Comparison of ENCODE assay signal across 7 cellular contexts in genomic region chr22:24952837-24953293, GRCh38. TPM values are rescaled to one million over a fixed set of nuclear protein-coding genes. Genes with fewer than 3 reads are reported as not detected.
DNase-seq lines count a peak whose midpoint lies in the region; ATAC-seq lines count a peak whose summit lies in the region.

No MANE protein-coding gene starts in this region.

- ATAC-seq in GM19463 (IDR thresholded peaks at IDR 0.05; ENCODE audit: unreplicated experiment): no peak

- peak; percentile 82 for DNase-seq in GM03348 (ENCODE audit: low spot score)
- peak; percentile 61 for DNase-seq in LoVo (ENCODE audit: low spot score)
- DNase-seq in hepatic stellate cell (ENCODE audit: low spot score): peak; percentile 63
- DNase-seq in pulmonary artery endothelial cell (ENCODE audit: low read depth, low spot score): peak; percentile 65
- DNase-seq in amniotic stem cell (lab: John Stamatoyannopoulos, UW): no peak

- H3K27ac ChIP-seq in angular gyrus (ENCODE audit: low read depth, low read length): peak overlapping the region; percentile 37

RNA-seq across cellular contexts. Expression of gene KIAA1671, which starts 0.3 kb away (rescaled TPM):
- total RNA-seq in pulmonary artery endothelial cell: 25.7 and 30.0 TPM in 2 replicates

RNA-seq across cellular contexts. Expression of gene LHFPL7, which starts 6.4 kb away (rescaled TPM):
- not detected in 2 replicates for total RNA-seq in pulmonary artery endothelial cell
